In genomic region chr1:165890684-165891083, GRCh38 we compare ENCODE assay signal across 1 cellular context.
TF ChIP-seq lines count a peak whose summit lies in the region.

No MANE protein-coding gene starts in this region.

TF ChIP-seq in GM23338, 12 proteins besides CTCF, POLR2A, EP300 and RAD21 (continued from another document):
- TF ChIP-seq, protein P1, sequence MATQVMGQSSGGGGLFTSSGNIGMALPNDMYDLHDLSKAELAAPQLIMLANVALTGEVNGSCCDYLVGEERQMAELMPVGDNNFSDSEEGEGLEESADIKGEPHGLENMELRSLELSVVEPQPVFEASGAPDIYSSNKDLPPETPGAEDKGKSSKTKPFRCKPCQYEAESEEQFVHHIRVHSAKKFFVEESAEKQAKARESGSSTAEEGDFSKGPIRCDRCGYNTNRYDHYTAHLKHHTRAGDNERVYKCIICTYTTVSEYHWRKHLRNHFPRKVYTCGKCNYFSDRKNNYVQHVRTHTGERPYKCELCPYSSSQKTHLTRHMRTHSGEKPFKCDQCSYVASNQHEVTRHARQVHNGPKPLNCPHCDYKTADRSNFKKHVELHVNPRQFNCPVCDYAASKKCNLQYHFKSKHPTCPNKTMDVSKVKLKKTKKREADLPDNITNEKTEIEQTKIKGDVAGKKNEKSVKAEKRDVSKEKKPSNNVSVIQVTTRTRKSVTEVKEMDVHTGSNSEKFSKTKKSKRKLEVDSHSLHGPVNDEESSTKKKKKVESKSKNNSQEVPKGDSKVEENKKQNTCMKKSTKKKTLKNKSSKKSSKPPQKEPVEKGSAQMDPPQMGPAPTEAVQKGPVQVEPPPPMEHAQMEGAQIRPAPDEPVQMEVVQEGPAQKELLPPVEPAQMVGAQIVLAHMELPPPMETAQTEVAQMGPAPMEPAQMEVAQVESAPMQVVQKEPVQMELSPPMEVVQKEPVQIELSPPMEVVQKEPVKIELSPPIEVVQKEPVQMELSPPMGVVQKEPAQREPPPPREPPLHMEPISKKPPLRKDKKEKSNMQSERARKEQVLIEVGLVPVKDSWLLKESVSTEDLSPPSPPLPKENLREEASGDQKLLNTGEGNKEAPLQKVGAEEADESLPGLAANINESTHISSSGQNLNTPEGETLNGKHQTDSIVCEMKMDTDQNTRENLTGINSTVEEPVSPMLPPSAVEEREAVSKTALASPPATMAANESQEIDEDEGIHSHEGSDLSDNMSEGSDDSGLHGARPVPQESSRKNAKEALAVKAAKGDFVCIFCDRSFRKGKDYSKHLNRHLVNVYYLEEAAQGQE (IDR thresholded peaks at IDR 0.05; ENCODE audit: unreplicated experiment), result no peak
